ENCODE assay signal across 8 cellular contexts in genomic region chr4:71187399-71188196, GRCh38.
DNase-seq lines count a peak whose midpoint lies in the region; ATAC-seq and TF ChIP-seq lines count a peak whose summit lies in the region.

No MANE protein-coding gene starts in this region.

- WGBS in aorta, 2 donors, result 1% methylated on average over 43 to 46 of the region's 46 CpGs

- DNase-seq in HT-29 (ENCODE audit: low spot score), result peak; percentile 68
- DNase-seq in activated CD8-positive, alpha-beta memory T cell treated with anti-CD3 and anti-CD28 coated beads, Interleukin-2, amount 50 U/mL, for 4 hours, result peak; percentile 22
- DNase-seq in fibroblast of pulmonary artery (ENCODE audit: low read depth), result no peak
- DNase-seq in aorta, result peak; percentile 52 to 80
- DNase-seq in GF-D8 (lab: John Stamatoyannopoulos, UW), result no peak
- no peak for DNase-seq in NCI-H2081 (lab: John Stamatoyannopoulos, UW)

- H3K36me3 Mint-ChIP-seq in nephron (ENCODE audit: low read depth), result no peaks in the 10 kb centered on the region

- TF ChIP-seq CTCF in fibroblast of pulmonary artery (IDR thresholded peaks at IDR 0.05; ENCODE audit: low read length, missing control alignments), result no peak
- TF ChIP-seq CTCF in nephron (IDR thresholded peaks at IDR 0.05; ENCODE audit: unreplicated experiment in 3 of 3), result no peak

- H3K9me3 ChIP-seq in aorta (ENCODE audit: control insufficient read depth, low read length), result no peaks in the 10 kb centered on the region

- peak overlapping the region in 1 of 2 donors; percentile 7 for H3K27ac ChIP-seq in aorta (ENCODE audit: low read depth in 1 of 2, low read length in 2 of 2)

- H3K4me3 ChIP-seq in fibroblast of pulmonary artery (replicated peaks; ENCODE audit: low read depth, low read length), result peak overlapping the region; percentile 65
- peak overlapping the region; percentile 45 to 78 for H3K4me3 ChIP-seq in aorta (ENCODE audit: low read length in 2 of 2)

- H3K27me3 ChIP-seq in aorta (ENCODE audit: control insufficient read depth in 1 of 2, insufficient read depth in 2 of 2, low read length in 1 of 2), result no peaks in the 10 kb centered on the region

- no peaks in the 10 kb centered on the region for H3K36me3 ChIP-seq in aorta (ENCODE audit: control insufficient read depth in 1 of 2, insufficient read depth in 2 of 2, low read length in 1 of 2)

- H3K9me3 Mint-ChIP-seq in nephron, result no peaks in the 10 kb centered on the region

- H3K4me1 Mint-ChIP-seq in nephron, result peaks cover 18% of the 10 kb centered on the region

- intact Hi-C loops in aorta (cut with DNase I), result loop anchor here (5.0 kb wide), 3 partner anchors 45 to 525 kb away; no protein-coding TSS in a partner anchor

- H3K27ac Mint-ChIP-seq in nephron, result peak overlapping the region; percentile 75 to 84 (median 80)

- peaks cover 30% of the 10 kb centered on the region for H3K27me3 Mint-ChIP-seq in nephron (ENCODE audit: low read depth)

- peak; percentile 35 for ATAC-seq in GM18861 (IDR thresholded peaks at IDR 0.05; ENCODE audit: unreplicated experiment)
- ATAC-seq in aorta (ENCODE audit: low FRiP score), result peak; percentile 46

- peak overlapping the region; percentile 82 to 93 (median 89) for H3K4me3 Mint-ChIP-seq in nephron

- H3K4me1 ChIP-seq in aorta (ENCODE audit: control insufficient read depth in 1 of 2, insufficient read depth in 2 of 2, low read length in 2 of 2), result no peaks in the 10 kb centered on the region

Comparison
In these comparisons a context has a peak if more than half of its experiments do, and no peak if none do; other contexts are left out.
1. DNase-seq: peak in HT-29 (single experiment), activated CD8-positive, alpha-beta memory T cell treated with anti-CD3 and anti-CD28 coated beads, Interleukin-2, amount 50 U/mL, for 4 hours (single experiment) and aorta (2 of 2); none in fibroblast of pulmonary artery (single experiment), GF-D8 (single experiment) and NCI-H2081 (0 of 2).